28 cellular contexts compared by ENCODE assay signal in genomic region chr14:67510836-67511235, GRCh38. TPM values are rescaled to one million over a fixed set of nuclear protein-coding genes. Genes with fewer than 3 reads are reported as not detected.
DNase-seq lines count a peak whose midpoint lies in the region; ATAC-seq, FAIRE-seq and TF ChIP-seq lines count a peak whose summit lies in the region.
"Had no signal": no experiment of that assay in that cellular context is flagged by ENCODE, and none has a peak within 500 bp of the region (broad histone marks: within the 10 kb centered on the region; RNA-seq: fewer than 3 reads in every experiment).

No MANE protein-coding gene starts in this region.

- no peak for DNase-seq in CD8-positive, alpha-beta T cell
- DNase-seq in HTR-8/SVneo (ENCODE audit: insufficient read length, low spot score) = no peak
- DNase-seq in bronchial epithelial cell (ENCODE audit: low read depth) = peak; percentile 6
- DNase-seq in neural crest cell (ENCODE audit: low read depth, low spot score) = no peak
- no peak for DNase-seq in NCI-H2227 (lab: John Stamatoyannopoulos, UW; ENCODE audit: unreplicated experiment)
- DNase-seq in activated CD4-positive, alpha-beta T cell treated with anti-CD3 and anti-CD28 coated beads, Interleukin-2, amount 50 U/mL, for 1 hour = no peak
- no peak for DNase-seq in Caco-2
- DNase-seq: activated B cell treated with CpG ODN at 0.5 μM for 24 hours; activated CD4-positive, alpha-beta T cell treated with anti-CD3 and anti-CD28 coated beads, Interleukin-2, amount 50 U/mL, for 48 hours; activated CD8-positive, alpha-beta memory T cell treated with anti-CD3 and anti-CD28 coated beads, Interleukin-2, amount 50 U/mL, for 4 hours; Kasumi-1; naive B cell; NCI-H187 treated with DMSO at 0.1 percent for 48 hours; Right ventricle myocardium superior; stimulated activated CD4-positive, alpha-beta T cell treated with anti-CD3 and anti-CD28 coated beads, Interleukin-4, amount 100 ng/mL, for 1 hour; stimulated activated naive B cell treated with anti-CD40 and anti-IgM and Interleukin-4, amounts not matched to agents 10 μg/mL and 1 μg/mL and 100 μg/mL, for 72 hours; T1000 had no signal

- CTCF ChIA-PET in CD8-positive, alpha-beta T cell (lab: Charles Lee) = interaction anchor here (1.0 to 5.9 kb wide), 4 partner anchors 17 to 84 kb away, joined by 3 to 36 read pairs (median 4); partner anchors contain the start of gene TMEM229B
- CTCF ChIA-PET in Caco-2 (lab: Charles Lee) = no interaction called here

- no TSS peak for BruUV-seq in Caco-2 (replicated peaks; lab: Mats Ljungman, UMichigan)

- H3K4me3 ChIP-seq in CD8-positive, alpha-beta T cell (ENCODE audit: low read depth, low read length) = no peak overlapping the region
- H3K4me3 ChIP-seq in bronchial epithelial cell (ENCODE audit: low read depth, low read length) (no peak overlapping the region), Caco-2 (ENCODE audit: low read depth, low read length) (no peak overlapping the region)
- H3K4me3 ChIP-seq: BLaER1, suprapubic skin had no signal

- peaks cover 2% of the 10 kb centered on the region for H3K36me3 Mint-ChIP-seq in CD8-positive, alpha-beta T cell
- H3K36me3 Mint-ChIP-seq in neural crest cell (ENCODE audit: low read depth) = no peaks in the 10 kb centered on the region
- H3K36me3 Mint-ChIP-seq in Caco-2 (ENCODE audit: insufficient read depth, unreplicated experiment) = no peaks in the 10 kb centered on the region
- H3K36me3 Mint-ChIP-seq: activated naive CD4-positive, alpha-beta T cell treated with anti-CD3 and anti-CD28 coated beads, Interleukin-2, amount 50 U/mL, for 24 hours had no signal

- H3K27me3 Mint-ChIP-seq in CD8-positive, alpha-beta T cell (ENCODE audit: low read depth) = no peaks in the 10 kb centered on the region
- peaks cover 22% of the 10 kb centered on the region for H3K27me3 Mint-ChIP-seq in neural crest cell (ENCODE audit: low read depth)
- H3K27me3 Mint-ChIP-seq in Caco-2 (ENCODE audit: insufficient read depth, unreplicated experiment) = peaks cover 10% of the 10 kb centered on the region
- H3K27me3 Mint-ChIP-seq: activated B cell treated with CpG ODN at 0.5 μM for 24 hours; activated naive CD4-positive, alpha-beta T cell treated with anti-CD3 and anti-CD28 coated beads, Interleukin-2, amount 50 U/mL, for 24 hours; activated T-helper 17 cell treated with anti-CD3 and anti-CD28 coated beads, Interleukin-2, amount 50 U/mL, for 72 hours; naive B cell; stimulated activated naive B cell treated with anti-CD40 and anti-IgM and Interleukin-4, amounts not matched to agents 10 μg/mL and 1 μg/mL and 100 μg/mL, for 72 hours had no signal

- no peaks in the 10 kb centered on the region for H3K27me3 ChIP-seq in CD8-positive, alpha-beta T cell (ENCODE audit: insufficient read depth, low read length)
- H3K27me3 ChIP-seq in bronchial epithelial cell (ENCODE audit: control insufficient read depth, insufficient read depth, low read length) = no peaks in the 10 kb centered on the region
- H3K27me3 ChIP-seq in Caco-2 (replicated peaks; ENCODE audit: control insufficient read depth, insufficient read depth, low read length) = no peaks in the 10 kb centered on the region; the same call in 1 of the 2 replicates
- H3K27me3 ChIP-seq: suprapubic skin had no signal

- intact Hi-C loops in CD8-positive, alpha-beta T cell (cut with DNase I, micrococcal nuclease) = loop anchor here (10.0 kb wide), 2 partner anchors 46 to 184 kb away; partner anchors contain the start of gene RDH11 (in 1 of the 2)
- intact Hi-C loops in Caco-2 (cut with micrococcal nuclease; ENCODE audit: unreplicated experiment) = no loop called here

- no peak for TF ChIP-seq CTCF in CD8-positive, alpha-beta T cell (IDR thresholded peaks at IDR 0.05)
- TF ChIP-seq CTCF in bronchial epithelial cell (IDR thresholded peaks at IDR 0.05; ENCODE audit: insufficient read depth, low read length, severe bottlenecking) = no peak
- no peak for TF ChIP-seq CTCF in neural crest cell (conservative IDR thresholded peaks at IDR 0.05)
- TF ChIP-seq CTCF in Caco-2 (IDR thresholded peaks at IDR 0.05; ENCODE audit: insufficient read depth in 1 of 2, low read depth in 1 of 2, low read length in 1 of 2, severe bottlenecking in 1 of 2, unreplicated experiment in 1 of 2) = no peak

- ATAC-seq in CD8-positive, alpha-beta T cell = no peak
- ATAC-seq in GM19328 (IDR thresholded peaks at IDR 0.05; ENCODE audit: unreplicated experiment) = no peak
- ATAC-seq: activated T-helper 17 cell treated with anti-CD3 and anti-CD28 coated beads, Interleukin-2, amount 50 U/mL, for 72 hours; left lobe of liver; stimulated activated naive B cell treated with anti-CD40 and anti-IgM and Interleukin-4, amounts not matched to agents 10 μg/mL and 1 μg/mL and 100 μg/mL, for 72 hours had no signal

- H3K4me1 ChIP-seq in CD8-positive, alpha-beta T cell (ENCODE audit: insufficient read depth, low read length) = peaks cover 11% of the 10 kb centered on the region
- peaks cover 4% of the 10 kb centered on the region; the same call in 1 of the 2 replicates for H3K4me1 ChIP-seq in Caco-2

- no peaks in the 10 kb centered on the region for H3K36me3 ChIP-seq in CD8-positive, alpha-beta T cell (ENCODE audit: insufficient read depth, low read length)
- H3K36me3 ChIP-seq in bronchial epithelial cell (ENCODE audit: control insufficient read depth, insufficient read depth, low read length) (no peaks in the 10 kb centered on the region), Caco-2 (ENCODE audit: control insufficient read depth, insufficient read depth, low read length) (no peaks in the 10 kb centered on the region)
- H3K36me3 ChIP-seq: BLaER1, suprapubic skin had no signal

- H3K9me3 ChIP-seq in CD8-positive, alpha-beta T cell (ENCODE audit: low read length) = no peaks in the 10 kb centered on the region
- H3K9me3 ChIP-seq in Caco-2 = no peaks in the 10 kb centered on the region
- H3K9me3 ChIP-seq: BLaER1, suprapubic skin had no signal

- H3K4me1 Mint-ChIP-seq in CD8-positive, alpha-beta T cell (ENCODE audit: low read depth) = peaks cover 29% of the 10 kb centered on the region
- peaks cover 42% of the 10 kb centered on the region for H3K4me1 Mint-ChIP-seq in neural crest cell
- no peaks in the 10 kb centered on the region for H3K4me1 Mint-ChIP-seq in Caco-2 (ENCODE audit: low read depth, unreplicated experiment)
- H3K4me1 Mint-ChIP-seq: activated T-helper 17 cell treated with anti-CD3 and anti-CD28 coated beads, Interleukin-2, amount 50 U/mL, for 72 hours had no signal

- no peak overlapping the region for H3K4me3 Mint-ChIP-seq in CD8-positive, alpha-beta T cell
- peak overlapping the region; percentile 45 for H3K4me3 Mint-ChIP-seq in neural crest cell
- H3K4me3 Mint-ChIP-seq in Caco-2 (ENCODE audit: unreplicated experiment) = no peak overlapping the region
- H3K4me3 Mint-ChIP-seq: activated B cell treated with CpG ODN at 0.5 μM for 24 hours; activated naive CD4-positive, alpha-beta T cell treated with anti-CD3 and anti-CD28 coated beads, Interleukin-2, amount 50 U/mL, for 24 hours; activated T-helper 17 cell treated with anti-CD3 and anti-CD28 coated beads, Interleukin-2, amount 50 U/mL, for 72 hours; stimulated activated naive B cell treated with anti-CD40 and anti-IgM and Interleukin-4, amounts not matched to agents 10 μg/mL and 1 μg/mL and 100 μg/mL, for 72 hours had no signal

- FAIRE-seq in HTR-8/SVneo (lab: Jason Lieb, UNC) (peak; percentile 91), bronchial epithelial cell (lab: Jason Lieb, UNC) (no peak)
- FAIRE-seq: astrocyte, D721Med, G401.6 had no signal

- POLR2A ChIA-PET in CD8-positive, alpha-beta T cell (lab: Charles Lee) = interaction anchor here (1.5 kb wide), 1 partner anchor 23 kb away, joined by 5 read pairs; no protein-coding TSS in a partner anchor
- POLR2A ChIA-PET in Caco-2 (lab: Charles Lee) = no interaction called here

- H3K27ac Mint-ChIP-seq in CD8-positive, alpha-beta T cell = peak overlapping the region; percentile 45
- H3K27ac Mint-ChIP-seq in neural crest cell (ENCODE audit: unreplicated experiment) = peak overlapping the region; percentile 79
- H3K27ac Mint-ChIP-seq in Caco-2 (ENCODE audit: unreplicated experiment) = no peak overlapping the region
- H3K27ac Mint-ChIP-seq: activated B cell treated with CpG ODN at 0.5 μM for 24 hours; activated naive CD4-positive, alpha-beta T cell treated with anti-CD3 and anti-CD28 coated beads, Interleukin-2, amount 50 U/mL, for 24 hours; activated T-helper 17 cell treated with anti-CD3 and anti-CD28 coated beads, Interleukin-2, amount 50 U/mL, for 72 hours; stimulated activated naive B cell treated with anti-CD40 and anti-IgM and Interleukin-4, amounts not matched to agents 10 μg/mL and 1 μg/mL and 100 μg/mL, for 72 hours had no signal

- H3K27ac ChIP-seq in CD8-positive, alpha-beta T cell (ENCODE audit: low read depth, low read length) = no peak overlapping the region
- H3K27ac ChIP-seq: BLaER1, epithelial cell of prostate, suprapubic skin had no signal

- H3K9me3 Mint-ChIP-seq in CD8-positive, alpha-beta T cell = no peaks in the 10 kb centered on the region
- no peaks in the 10 kb centered on the region for H3K9me3 Mint-ChIP-seq in neural crest cell
- no peaks in the 10 kb centered on the region for H3K9me3 Mint-ChIP-seq in Caco-2 (ENCODE audit: unreplicated experiment)
- H3K9me3 Mint-ChIP-seq: activated B cell treated with CpG ODN at 0.5 μM for 24 hours; activated naive CD4-positive, alpha-beta T cell treated with anti-CD3 and anti-CD28 coated beads, Interleukin-2, amount 50 U/mL, for 24 hours; activated T-helper 17 cell treated with anti-CD3 and anti-CD28 coated beads, Interleukin-2, amount 50 U/mL, for 72 hours; naive B cell; stimulated activated naive B cell treated with anti-CD40 and anti-IgM and Interleukin-4, amounts not matched to agents 10 μg/mL and 1 μg/mL and 100 μg/mL, for 72 hours had no signal

RNA-seq across cellular contexts. Expression of gene PLEKHH1, which starts 22.3 kb away (rescaled TPM):
- under 1 TPM; 0.28 to 0.54 TPM for total RNA-seq in CD8-positive, alpha-beta T cell
- total RNA-seq in bronchial epithelial cell = 4.4 and 4.7 TPM in 2 replicates
- 35.7 and 40.0 TPM in 2 replicates for total RNA-seq in neural crest cell
- total RNA-seq in Caco-2 (2022) = 32.4 and 41.2 TPM in 2 replicates

RNA-seq across cellular contexts. Expression of gene TMEM229B, which starts 22.3 kb away (rescaled TPM):
- 1 to 10 TPM; 4.5 to 4.8 TPM for total RNA-seq in CD8-positive, alpha-beta T cell
- total RNA-seq in bronchial epithelial cell (0.26 and 1.2 TPM in 2 replicates), neural crest cell (5.2 and 5.9 TPM in 2 replicates), Caco-2 (2022) (0.19 TPM in 1 of 2 replicates, not detected in the other)
- total RNA-seq: A673 had no signal
